21 cellular contexts compared by ENCODE assay signal in genomic region chr1:22241250-22241649, GRCh38.
"Had no signal": no experiment of that assay in that cellular context is flagged by ENCODE, and none has a peak within 500 bp of the region (broad histone marks: within the 10 kb centered on the region; RNA-seq: fewer than 3 reads in every experiment).

No MANE protein-coding gene starts in this region.

- H3K4me1 ChIP-seq: colonic mucosa, foreskin keratinocyte, pancreas, transverse colon had no signal

- H3K27ac Mint-ChIP-seq: nephron progenitor cell, progenitor cell of endocrine pancreas had no signal

- H3K27ac ChIP-seq: colonic mucosa, esophagus squamous epithelium, foreskin keratinocyte, pancreas, stomach, thoracic aorta, transverse colon had no signal

- DNase-seq: colonic mucosa; dermis blood vessel endothelial cell; esophagus squamous epithelium; foreskin keratinocyte; kidney; left cardiac atrium; left ventricle myocardium superior; mesenchymal stem cell; naive B cell; nephron progenitor cell; pancreas; right cardiac atrium; small intestine; stimulated activated CD4-positive, alpha-beta T cell treated with anti-CD3 and anti-CD28 coated beads, Interleukin-12 subunit alpha, Interleukin-12 subunit beta, amount 100 ng/mL, for 4 hours; stimulated activated naive CD4-positive, alpha-beta T cell; stomach; substantia nigra; transverse colon had no signal

- H3K4me3 ChIP-seq: colonic mucosa, esophagus squamous epithelium, lung, pancreas, stomach, thoracic aorta, transverse colon had no signal

- H3K27me3 ChIP-seq: colonic mucosa, pancreas, transverse colon had no signal

- H3K36me3 ChIP-seq: colonic mucosa, esophagus squamous epithelium, pancreas, stomach, thoracic aorta, transverse colon had no signal

- ATAC-seq: foreskin keratinocyte, left cardiac atrium, left ventricle myocardium superior, pancreas, right cardiac atrium had no signal

- H3K9me3 Mint-ChIP-seq: naive B cell, nephron progenitor cell had no signal

- H3K36me3 Mint-ChIP-seq: naive B cell had no signal

- FAIRE-seq: kidney, pancreas, small intestine had no signal

- H3K9me3 ChIP-seq: colonic mucosa, esophagus squamous epithelium, pancreas, stomach, thoracic aorta, transverse colon had no signal

- H3K4me3 Mint-ChIP-seq: naive B cell, nephron progenitor cell had no signal

- H3K4me1 Mint-ChIP-seq: naive B cell had no signal
